ENCODE assay signal across 24 cellular contexts in the genomic region with DNA sequence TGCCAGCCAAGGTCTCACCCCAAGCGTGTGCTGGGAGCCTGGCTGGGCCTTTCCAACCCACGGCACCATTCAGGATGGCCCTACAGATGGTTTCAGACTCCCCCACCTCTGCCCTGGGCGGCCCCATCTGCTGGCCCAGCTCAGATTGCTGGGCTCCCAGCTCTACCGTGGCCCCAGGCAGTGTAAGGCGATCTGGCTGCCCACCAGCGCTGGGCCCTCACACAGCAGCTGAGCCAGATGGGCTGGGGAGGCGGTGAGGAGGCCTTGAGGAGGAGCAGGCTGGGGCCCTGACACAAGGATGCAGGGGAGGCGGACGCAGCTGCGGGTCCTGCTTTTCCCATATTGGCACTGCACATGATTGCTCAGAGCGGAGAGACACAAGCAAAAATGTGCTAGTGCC.
DNase-seq lines count a peak whose midpoint lies in the region; ATAC-seq, FAIRE-seq and TF ChIP-seq lines count a peak whose summit lies in the region.
"Had no signal": no experiment of that assay in that cellular context is flagged by ENCODE, and none has a peak within 500 bp of the region (broad histone marks: within the 10 kb centered on the region; RNA-seq: fewer than 3 reads in every experiment).

No MANE protein-coding gene starts in this region.

- intact Hi-C loops in K562 (cut with micrococcal nuclease): no loop called here

- no peak overlapping the region for H3K4me3 ChIP-seq in K562
- H3K4me3 ChIP-seq in osteoblast (ENCODE audit: insufficient read depth, low read length): no peak overlapping the region
- H3K4me3 ChIP-seq: ovary, right lobe of liver had no signal

- H3K4ac ChIP-seq in H9 (ENCODE audit: low read depth, low read length): no peak overlapping the region

- no peak overlapping the region for H3K18ac ChIP-seq in H9 (ENCODE audit: insufficient read length, low read depth, low read length)

- H2AK5ac ChIP-seq in H9 (ENCODE audit: insufficient read length, low read length): no peak overlapping the region

- H3K27ac ChIP-seq in H9 (ENCODE audit: insufficient read length, low read depth, low read length) (no peak overlapping the region), K562 (ENCODE audit: extremely low read depth, low read depth, low read length) (no peak overlapping the region), osteoblast (ENCODE audit: low read depth, low read length) (no peak overlapping the region), RWPE1 (no peak overlapping the region)
- H3K27ac ChIP-seq: brain microvascular endothelial cell, ovary, right lobe of liver had no signal

- H3K27me3 Mint-ChIP-seq in H9 (ENCODE audit: low read depth): peaks cover 57% of the 10 kb centered on the region
- H3K27me3 Mint-ChIP-seq in activated T-cell treated with anti-CD3 and anti-CD28 coated beads, Interleukin-2, amount 50 U/mL, for 4 hours (ENCODE audit: low read depth): peaks cover 25% of the 10 kb centered on the region

- TF ChIP-seq RAD21 in K562 (CRISPR knock-in tag; conservative IDR thresholded peaks at IDR 0.05 in 1 of 2, IDR thresholded peaks at IDR 0.05 in 1 of 2): no peak

- no peaks in the 10 kb centered on the region for H3K9me1 ChIP-seq in K562 (ENCODE audit: control insufficient read depth, insufficient read depth, low read length)

- H2BK15ac ChIP-seq in H9 (ENCODE audit: low read depth, low read length): no peak overlapping the region

- no TSS peak for BruUV-seq in K562 (replicated peaks; lab: Mats Ljungman, UMichigan)

- peaks cover 4% of the 10 kb centered on the region for H4K20me1 ChIP-seq in H9 (ENCODE audit: control insufficient read depth, insufficient read depth, insufficient read length)
- H4K20me1 ChIP-seq in K562 (replicated peaks; ENCODE audit: control insufficient read depth, insufficient read depth, low read length): no peaks in the 10 kb centered on the region; the same call in 1 of the 2 replicates
- H4K20me1 ChIP-seq in osteoblast (ENCODE audit: insufficient read depth, low read length): no peaks in the 10 kb centered on the region

- peak overlapping the region in 1 of 3 experiments; percentile 84; a peak in 1 of 7 replicates for H3K27ac Mint-ChIP-seq in H9
- H3K27ac Mint-ChIP-seq: activated CD8-positive, alpha-beta T cell treated with anti-CD3 and anti-CD28 coated beads for 36 hours; naive B cell; type B pancreatic cell had no signal

- H3K9ac ChIP-seq in H9 (ENCODE audit: extremely low read depth, insufficient read length, low read length) (no peak overlapping the region), K562 (ENCODE audit: insufficient read depth in 1 of 2, low read depth in 2 of 2, low read length in 2 of 2) (peak overlapping the region in 1 of 2 experiments; percentile 74; a peak in 2 of 4 replicates)

- H3K79me2 ChIP-seq in H9 (ENCODE audit: insufficient read depth, low read length) (no peaks in the 10 kb centered on the region; the same call in 1 of the 2 replicates), K562 (ENCODE audit: control insufficient read depth, insufficient read depth, low read length) (peaks cover 22% of the 10 kb centered on the region; the same call in 2 of the 3 replicates), osteoblast (ENCODE audit: insufficient read depth, low read length) (no peaks in the 10 kb centered on the region)

- no peak overlapping the region for H2BK12ac ChIP-seq in H9 (ENCODE audit: insufficient read length, low read depth, low read length)

- H3K4me3 Mint-ChIP-seq in H9: peak overlapping the region in 1 of 2 experiments; percentile 42; a peak in 1 of 5 replicates
- H3K4me3 Mint-ChIP-seq in activated T-cell treated with anti-CD3 and anti-CD28 coated beads, Interleukin-2, amount 50 U/mL, for 4 hours: no peak overlapping the region
- H3K4me3 Mint-ChIP-seq: activated CD8-positive, alpha-beta T cell treated with anti-CD3 and anti-CD28 coated beads for 36 hours; naive B cell; type B pancreatic cell had no signal

- H3K23ac ChIP-seq in H9 (ENCODE audit: insufficient read length, low read depth, low read length): no peak overlapping the region

- H3T11ph ChIP-seq in H9 (ENCODE audit: low read length): no peak overlapping the region

- H3K14ac ChIP-seq in H9 (ENCODE audit: insufficient read depth, low read length): no peak overlapping the region; the same call in 1 of the 2 replicates

- H4K8ac ChIP-seq in H9 (replicated peaks; ENCODE audit: insufficient read length, low read depth, low read length): no peak overlapping the region

- no peak overlapping the region for H4K91ac ChIP-seq in H9 (ENCODE audit: insufficient read length, low read depth, low read length)

- POLR2A ChIA-PET in K562 (lab: Yijun Ruan, JAX) (interaction anchor here (0.6 to 2.1 kb wide), 3 partner anchors 11 to 60 kb away, joined by 3 to 11 read pairs (median 3); no protein-coding TSS in a partner anchor), RWPE1 (lab: Yijun Ruan, JAX; ENCODE audit: low non-redundant PET) (no interaction called here)

- FAIRE-seq in K562 (lab: Jason Lieb, UNC) (no peak), D721Med (lab: Jason Lieb, UNC) (no peak)
- FAIRE-seq: colon, GM12892 had no signal

- H2BK20ac ChIP-seq in H9 (ENCODE audit: low read depth, low read length, poor library complexity, severe bottlenecking): no peak overlapping the region

- no peak overlapping the region for H2BK120ac ChIP-seq in H9 (ENCODE audit: low read depth, low read length, poor library complexity, severe bottlenecking)

- H3K79me1 ChIP-seq in H9 (ENCODE audit: insufficient read depth, low read depth, low read length, poor library complexity, severe bottlenecking): no peaks in the 10 kb centered on the region

- H2AFZ ChIP-seq in H9 (ENCODE audit: low read length) (no peak overlapping the region), K562 (ENCODE audit: low read depth, low read length) (no peak overlapping the region), osteoblast (ENCODE audit: low read length) (no peak overlapping the region)

- no peaks in the 10 kb centered on the region for H3K9me3 Mint-ChIP-seq in H9
- H3K9me3 Mint-ChIP-seq in activated T-cell treated with anti-CD3 and anti-CD28 coated beads, Interleukin-2, amount 50 U/mL, for 4 hours: no peaks in the 10 kb centered on the region
- H3K9me3 Mint-ChIP-seq: activated CD8-positive, alpha-beta T cell treated with anti-CD3 and anti-CD28 coated beads for 36 hours; naive B cell; type B pancreatic cell had no signal

- CTCF ChIA-PET in K562 (lab: Yijun Ruan, JAX; ENCODE audit: low intra/inter-chr PET ratio): no interaction called here
- CTCF ChIA-PET in RWPE1 (lab: Yijun Ruan, JAX): no interaction called here

- no CpG with 5 or more reads among the region's 11 CpGs for WGBS in H9 (ENCODE audit: extremely low coverage, insufficient read length, low lambda C conversion rate)
- WGBS in K562 (ENCODE audit: insufficient coverage, low coverage, missing lambda C conversion rate): 75% methylated on average over 11 of the region's 11 CpGs

- TF ChIP-seq CTCF in H9 (conservative IDR thresholded peaks at IDR 0.05) (no peak), K562 (IDR thresholded peaks at IDR 0.05 in 2 of 3, conservative IDR thresholded peaks at IDR 0.05 in 1 of 3; ENCODE audit: insufficient read depth in 2 of 3, low read depth in 1 of 3, low read length in 3 of 3) (no peak), osteoblast (IDR thresholded peaks at IDR 0.05; ENCODE audit: extremely low read depth, low read depth, low read length) (no peak), RWPE1 (conservative IDR thresholded peaks at IDR 0.05; ENCODE audit: low read depth) (no peak), D721Med (IDR thresholded peaks at IDR 0.05; ENCODE audit: insufficient read depth, missing control alignments) (no peak)

- H3K4me1 ChIP-seq in H9 (ENCODE audit: insufficient read depth, low read length): peaks cover 21% of the 10 kb centered on the region; the same call in 1 of the 2 replicates
- H3K4me1 ChIP-seq in K562 (replicated peaks in 1 of 2; ENCODE audit: control insufficient read depth in 2 of 2, insufficient read depth in 2 of 2, low read length in 2 of 2): peaks cover 23 to 86% of the 10 kb centered on the region in 2 experiments
- H3K4me1 ChIP-seq in osteoblast (ENCODE audit: insufficient read depth, low read length): no peaks in the 10 kb centered on the region

- no peaks in the 10 kb centered on the region; a peak in 2 of 7 replicates for H3K36me3 Mint-ChIP-seq in H9 (ENCODE audit: insufficient read depth in 1 of 3, low read depth in 3 of 3)
- H3K36me3 Mint-ChIP-seq in activated T-cell treated with anti-CD3 and anti-CD28 coated beads, Interleukin-2, amount 50 U/mL, for 4 hours (ENCODE audit: insufficient read depth): no peaks in the 10 kb centered on the region
- H3K36me3 Mint-ChIP-seq: naive B cell, type B pancreatic cell had no signal

- peak; percentile 76 for DNase-seq in H9
- peak; percentile 95 to 98 for DNase-seq in NCI-H524 (lab: John Stamatoyannopoulos, UW)
- DNase-seq in K562 (ENCODE audit: extremely low read depth in 1 of 4, low spot score in 3 of 4): no peak
- DNase-seq in osteoblast (ENCODE audit: insufficient read length, low spot score, missing footprints): peak; percentile 81
- DNase-seq in RWPE1 (ENCODE audit: low spot score): no peak
- DNase-seq in OCI-M1 (lab: John Stamatoyannopoulos, UW): no peak
- DNase-seq in D721Med (ENCODE audit: insufficient read length, low spot score): no peak
- DNase-seq in activated T-cell treated with anti-CD3 and anti-CD28 coated beads, Interleukin-2, amount 50 U/mL, for 4 hours: no peak
- DNase-seq: activated CD8-positive, alpha-beta T cell treated with anti-CD3 and anti-CD28 coated beads for 36 hours; activated gamma-delta T cell treated with Interleukin-2 at 50 U/mL for 16 hours; brain microvascular endothelial cell; DMS79 treated with DMSO at 0.1 percent for 48 hours; IMR-90; left colon; mesendoderm; naive B cell; NCI-H1436 treated with DMSO at 0.1 percent for 48 hours; NK-92 treated with Interleukin-12 subunit alpha and Interleukin-12 subunit beta, amount 100 ng/mL, for 24 hours; ovary; right lobe of liver had no signal

- in situ Hi-C loops in K562 (cut with MboI): no loop called here

- no peak overlapping the region for H4K5ac ChIP-seq in H9 (ENCODE audit: insufficient read length, low read depth, low read length)

- no peak for TF ChIP-seq POLR2A in K562 (conservative IDR thresholded peaks at IDR 0.05)

- H3K27me3 ChIP-seq in H9 (ENCODE audit: insufficient read depth, low read length): peaks cover 20% of the 10 kb centered on the region
- H3K27me3 ChIP-seq in K562 (ENCODE audit: control insufficient read depth in 2 of 2, insufficient read depth in 2 of 2, low read length in 2 of 2): no peaks in the 10 kb centered on the region
- H3K27me3 ChIP-seq in osteoblast (ENCODE audit: insufficient read depth, low read length): peaks cover 32% of the 10 kb centered on the region

- H3K23me2 ChIP-seq in H9 (ENCODE audit: insufficient read length, low read depth, low read length, poor library complexity, severe bottlenecking): peaks cover 32% of the 10 kb centered on the region

- ATAC-seq in K562: 0 out of 3 replicates have a peak, but pooled peaks have one; percentile 2
- no peak for ATAC-seq in activated T-cell treated with anti-CD3 and anti-CD28 coated beads, Interleukin-2, amount 50 U/mL, for 4 hours
- ATAC-seq: activated CD4-positive, CD25-positive, alpha-beta regulatory T cell treated with anti-CD3 and anti-CD28 coated beads, Interleukin-2, amount 50 U/mL, for 24 hours; activated CD8-positive, alpha-beta T cell treated with anti-CD3 and anti-CD28 coated beads for 36 hours; left colon; right lobe of liver had no signal

- H3K9me3 ChIP-seq in H9 (ENCODE audit: control insufficient read depth, low read depth, low read length): no peaks in the 10 kb centered on the region
- H3K9me3 ChIP-seq in K562 (replicated peaks; ENCODE audit: control insufficient read depth, insufficient read depth, low read depth, low read length): no peaks in the 10 kb centered on the region
- no peaks in the 10 kb centered on the region for H3K9me3 ChIP-seq in osteoblast (ENCODE audit: low read depth, low read length)
- H3K9me3 ChIP-seq: ovary, right lobe of liver had no signal

- no peaks in the 10 kb centered on the region for H3K36me3 ChIP-seq in K562 (ENCODE audit: control insufficient read depth, insufficient read depth, low read length)
- H3K36me3 ChIP-seq in osteoblast (ENCODE audit: insufficient read depth, low read length): no peaks in the 10 kb centered on the region
- H3K36me3 ChIP-seq: brain microvascular endothelial cell, ovary, right lobe of liver had no signal

- H3K56ac ChIP-seq in H9 (ENCODE audit: insufficient read length, low read depth, low read length): no peak overlapping the region

- H3K4me2 ChIP-seq in H9 (ENCODE audit: insufficient read depth, insufficient read length, low read length) (no peak overlapping the region), K562 (ENCODE audit: insufficient read depth, low read length) (no peak overlapping the region), osteoblast (ENCODE audit: insufficient read depth, low read length) (no peak overlapping the region)

- TF ChIP-seq EP300 in K562 (IDR thresholded peaks at IDR 0.05; ENCODE audit: low read length): no peak

- no peak overlapping the region for H2BK5ac ChIP-seq in H9 (ENCODE audit: insufficient read length, low read length)

- peaks cover 67 to 81% of the 10 kb centered on the region in 2 experiments for H3K4me1 Mint-ChIP-seq in H9
- peaks cover 3% of the 10 kb centered on the region for H3K4me1 Mint-ChIP-seq in activated T-cell treated with anti-CD3 and anti-CD28 coated beads, Interleukin-2, amount 50 U/mL, for 4 hours (ENCODE audit: low read depth)

Comparison
In these comparisons a context has a peak if more than half of its experiments do, and no peak if none do; other contexts are left out.
1. DNase-seq: peak in H9 (single experiment), NCI-H524 (2 of 2) and osteoblast (single experiment); none in K562 (0 of 4), RWPE1 (single experiment), OCI-M1 (single experiment), D721Med (single experiment) and activated T-cell treated with anti-CD3 and anti-CD28 coated beads, Interleukin-2, amount 50 U/mL, for 4 hours (single experiment).